20 cellular contexts compared by ENCODE assay signal in genomic region chr16:66263973-66264310, GRCh38.
A peak's percentile ranks its signal among the peaks of the same experiment; 100 is the strongest.
DNase-seq lines count a peak whose midpoint lies in the region; ATAC-seq, FAIRE-seq and TF ChIP-seq lines count a peak whose summit lies in the region.
"Had no signal": no experiment of that assay in that cellular context is flagged by ENCODE, and none has a peak within 500 bp of the region (broad histone marks: within the 10 kb centered on the region; RNA-seq: fewer than 3 reads in every experiment).

No MANE protein-coding gene starts in this region.

- H3K4me3 Mint-ChIP-seq in mesothelial cell of epicardium (no peak overlapping the region), type B pancreatic cell (no peak overlapping the region)
- H3K4me3 Mint-ChIP-seq: CD8-positive, alpha-beta T cell; IgD-negative memory B cell had no signal

- H3K27me3 ChIP-seq in SJCRH30 = no peaks in the 10 kb centered on the region
- H3K27me3 ChIP-seq in body of pancreas = no peaks in the 10 kb centered on the region

- H3K27ac Mint-ChIP-seq in mesothelial cell of epicardium (peak overlapping the region; percentile 72), type B pancreatic cell (no peak overlapping the region)
- H3K27ac Mint-ChIP-seq: CD8-positive, alpha-beta T cell; IgD-negative memory B cell had no signal

- H3K4me1 Mint-ChIP-seq in mesothelial cell of epicardium = peaks cover 54% of the 10 kb centered on the region
- H3K4me1 Mint-ChIP-seq in type B pancreatic cell (ENCODE audit: unreplicated experiment) = peaks cover 43% of the 10 kb centered on the region
- H3K4me1 Mint-ChIP-seq: IgD-negative memory B cell had no signal

- H3K9me3 ChIP-seq in SJCRH30 (replicated peaks) (no peaks in the 10 kb centered on the region), kidney (ENCODE audit: control insufficient read depth in 1 of 2, low read length in 2 of 2) (no peaks in the 10 kb centered on the region), body of pancreas (no peaks in the 10 kb centered on the region)

- no peak for TF ChIP-seq POLR2A in body of pancreas (IDR thresholded peaks at IDR 0.05)

- H3K36me3 ChIP-seq in SJCRH30 (no peaks in the 10 kb centered on the region), kidney (ENCODE audit: control insufficient read depth in 1 of 2, insufficient read depth in 2 of 2, low read length in 2 of 2) (no peaks in the 10 kb centered on the region), body of pancreas (replicated peaks in 1 of 2; ENCODE audit: insufficient read depth in 1 of 2, low read depth in 2 of 2) (no peaks in the 10 kb centered on the region)

- no peaks in the 10 kb centered on the region for H3K36me3 Mint-ChIP-seq in mesothelial cell of epicardium
- H3K36me3 Mint-ChIP-seq in type B pancreatic cell = no peaks in the 10 kb centered on the region
- H3K36me3 Mint-ChIP-seq: CD8-positive, alpha-beta T cell had no signal

- no peak for FAIRE-seq in kidney (lab: Jason Lieb, UNC)
- FAIRE-seq: GM12891, H1, RCC 7860 had no signal

- DNase-seq in D341Med (ENCODE audit: low spot score) (peak; percentile 10), SJCRH30 (peak; percentile 53 to 59), mesothelial cell of epicardium (ENCODE audit: low spot score in 2 of 2, unreplicated experiment in 2 of 2) (peak in 1 of 2 experiments; percentile 9), type B pancreatic cell (ENCODE audit: extremely low spot score, unreplicated experiment) (peak; percentile 40), kidney (no peak), NOMO-1 treated with dmso at 0.1 percent for 144 hours (lab: John Stamatoyannopoulos, UW; ENCODE audit: unreplicated experiment) (no peak), body of pancreas (no peak)
- DNase-seq: ACHN, DMS153, NCI-H1417, NCI-H1694 treated with DMSO at 0.1 percent for 48 hours, NCI-H2081 treated with DMSO at 0.1 percent for 48 hours, NCI-H446, OCI-M1 had no signal

- H3K4me1 ChIP-seq in SJCRH30 (peaks cover 77% of the 10 kb centered on the region), kidney (ENCODE audit: control insufficient read depth in 1 of 2, insufficient read depth in 1 of 2, low read depth in 1 of 2, low read length in 2 of 2) (peaks cover 0 to 6% of the 10 kb centered on the region in 2 donors), body of pancreas (no peaks in the 10 kb centered on the region)

- TF ChIP-seq CTCF in mesothelial cell of epicardium (IDR thresholded peaks at IDR 0.05; ENCODE audit: unreplicated experiment) = no peak
- no peak for TF ChIP-seq CTCF in type B pancreatic cell (conservative IDR thresholded peaks at IDR 0.05)
- TF ChIP-seq CTCF in kidney (IDR thresholded peaks at IDR 0.05; ENCODE audit: borderline replicate concordance, extremely low read depth, insufficient read depth) = no peak
- no peak for TF ChIP-seq CTCF in body of pancreas (IDR thresholded peaks at IDR 0.05)

- intact Hi-C loops in kidney (cut with DNase I) = no loop called here
- intact Hi-C loops in body of pancreas (cut with DNase I) = no loop called here

- no peaks in the 10 kb centered on the region for H3K9me3 Mint-ChIP-seq in mesothelial cell of epicardium
- no peaks in the 10 kb centered on the region for H3K9me3 Mint-ChIP-seq in type B pancreatic cell
- H3K9me3 Mint-ChIP-seq: CD8-positive, alpha-beta T cell; IgD-negative memory B cell had no signal

- H3K27ac ChIP-seq in SJCRH30 (peak overlapping the region; percentile 48), kidney (ENCODE audit: low read depth in 2 of 2, low read length in 2 of 2) (no peak overlapping the region), body of pancreas (no peak overlapping the region)

- no peak overlapping the region for H3K9ac ChIP-seq in kidney (ENCODE audit: low read length in 2 of 2)

- H3K4me3 ChIP-seq in SJCRH30 (no peak overlapping the region), kidney (ENCODE audit: low read length in 2 of 2) (no peak overlapping the region), body of pancreas (no peak overlapping the region)

- no peak for ATAC-seq in body of pancreas
- ATAC-seq: CD8-positive, alpha-beta T cell; Right ventricle myocardium inferior had no signal

- 42 to 81% methylated on average over 1 of the region's 1 CpG for WGBS in body of pancreas, 2 donors

- no peaks in the 10 kb centered on the region for H3K27me3 Mint-ChIP-seq in mesothelial cell of epicardium (ENCODE audit: low read depth)
- peaks cover 16% of the 10 kb centered on the region for H3K27me3 Mint-ChIP-seq in type B pancreatic cell

Comparison
In these comparisons a context has a peak if more than half of its experiments do, and no peak if none do; other contexts are left out.
1. DNase-seq: peak in D341Med (single experiment), SJCRH30 (2 of 2) and type B pancreatic cell (single experiment); none in kidney (single experiment), NOMO-1 treated with dmso at 0.1 percent for 144 hours (single experiment) and body of pancreas (0 of 4).